ENCODE assay signal across 22 cellular contexts in the genomic region with DNA sequence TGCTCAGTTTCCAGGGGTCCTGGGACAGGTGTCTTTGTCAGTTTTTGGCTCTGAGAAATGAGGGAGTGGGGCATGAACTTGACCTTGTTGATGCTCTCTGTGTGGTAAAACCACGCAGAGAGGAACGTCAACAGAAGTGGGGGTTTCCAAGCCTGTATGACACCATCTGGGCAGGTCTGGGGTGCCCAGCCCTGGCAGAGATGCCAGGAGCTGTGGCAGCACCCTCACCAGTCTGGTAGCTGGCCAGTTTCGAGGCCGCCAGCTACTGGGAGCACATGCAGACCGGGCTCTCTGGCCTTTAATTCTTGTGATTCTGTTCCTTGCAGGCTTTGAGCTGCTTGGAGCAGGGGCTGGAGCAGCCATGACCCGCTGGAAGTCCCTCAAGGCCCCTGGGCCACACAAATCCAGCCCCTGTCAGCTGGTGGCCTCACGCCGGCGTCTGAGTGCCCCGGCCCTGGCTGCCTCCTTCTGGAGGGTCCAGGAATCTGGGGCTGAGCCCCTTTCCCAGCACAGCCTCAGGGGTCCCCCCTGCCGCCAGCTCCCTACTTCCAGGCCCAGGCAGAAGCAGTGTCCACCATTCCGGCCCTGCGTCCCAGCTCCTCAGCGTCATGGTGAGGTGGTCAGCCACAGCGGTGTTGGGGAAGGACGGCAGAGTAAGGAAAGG. TPM values are rescaled to one million over a fixed set of nuclear protein-coding genes. Genes with fewer than 3 reads are reported as not detected.
"Had no signal": no experiment of that assay in that cellular context is flagged by ENCODE, and none has a peak within 500 bp of the region (broad histone marks: within the 10 kb centered on the region; RNA-seq: fewer than 3 reads in every experiment).

No MANE protein-coding gene starts in this region.

RNA-seq across cellular contexts. Expression of a gene that starts 7.4 kb away (rescaled TPM):
- total RNA-seq: heart right ventricle; hepatocyte; left cardiac atrium; left ventricle myocardium inferior; lung; mesothelial cell of epicardium; mononuclear cell; myocyte; naive thymus-derived CD4-positive, alpha-beta T cell; natural killer cell treated with Interleukin-12 subunit alpha and Interleukin-12 subunit beta and Interleukin-15 and Interleukin-18, amount 100 ng/mL, for 72 hours; omental fat pad; pancreas; psoas muscle; skeletal muscle tissue; smooth muscle cell; stomach; thyroid gland; transverse colon; upper lobe of left lung; urinary bladder; vagina had no signal
- polyA plus RNA-seq: heart right ventricle; hepatocyte; lung; naive thymus-derived CD4-positive, alpha-beta T cell; neural cell; pancreas; smooth muscle cell; stomach; urinary bladder had no signal
